ENCODE assay signal across 1 cellular context in the genomic region with DNA sequence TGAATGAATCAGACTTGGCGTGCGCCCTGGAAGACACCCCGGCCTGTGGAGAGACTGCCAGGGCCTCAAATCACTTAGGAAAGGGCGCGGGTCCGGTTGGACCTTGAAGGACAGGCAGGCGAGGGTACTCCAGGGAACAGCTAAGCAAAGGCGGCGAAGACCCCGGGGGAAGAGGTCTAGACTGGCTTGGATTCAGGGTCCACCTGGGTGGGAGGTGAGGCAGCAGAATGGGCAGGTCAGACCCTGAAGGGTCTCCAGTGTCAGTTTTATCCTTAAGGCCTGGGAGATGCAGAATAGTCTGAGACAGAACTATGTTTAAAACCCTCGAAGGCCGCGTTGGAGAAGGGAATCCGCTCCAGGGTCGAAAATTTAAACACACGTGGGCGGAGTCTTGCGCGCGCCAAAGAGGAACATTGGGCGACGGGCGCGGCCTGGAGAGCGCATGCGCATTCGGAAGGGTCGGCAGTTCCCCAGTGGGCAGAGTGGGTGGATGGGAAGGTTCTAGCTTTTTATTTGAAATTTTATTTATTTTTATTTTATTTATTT.
TF ChIP-seq lines count a peak whose summit lies in the region.

No MANE protein-coding gene starts in this region.

TF ChIP-seq in GM23338, 12 proteins besides CTCF, POLR2A, EP300 and RAD21:
- no peak for TF ChIP-seq ZNF462 (CRISPR knock-in tag; IDR thresholded peaks at IDR 0.05)
- no peak for TF ChIP-seq ZNF331 (CRISPR knock-in tag; IDR thresholded peaks at IDR 0.05; ENCODE audit: low read depth)
- TF ChIP-seq CREB1 (CRISPR knock-in tag; IDR thresholded peaks at IDR 0.05; ENCODE audit: low read depth) = no peak
- TF ChIP-seq ZNF114 (CRISPR knock-in tag; IDR thresholded peaks at IDR 0.05) = no peak
- TF ChIP-seq POLR2AphosphoS5 (IDR thresholded peaks at IDR 0.05; ENCODE audit: low read depth) = no peak
- TF ChIP-seq, protein P1, sequence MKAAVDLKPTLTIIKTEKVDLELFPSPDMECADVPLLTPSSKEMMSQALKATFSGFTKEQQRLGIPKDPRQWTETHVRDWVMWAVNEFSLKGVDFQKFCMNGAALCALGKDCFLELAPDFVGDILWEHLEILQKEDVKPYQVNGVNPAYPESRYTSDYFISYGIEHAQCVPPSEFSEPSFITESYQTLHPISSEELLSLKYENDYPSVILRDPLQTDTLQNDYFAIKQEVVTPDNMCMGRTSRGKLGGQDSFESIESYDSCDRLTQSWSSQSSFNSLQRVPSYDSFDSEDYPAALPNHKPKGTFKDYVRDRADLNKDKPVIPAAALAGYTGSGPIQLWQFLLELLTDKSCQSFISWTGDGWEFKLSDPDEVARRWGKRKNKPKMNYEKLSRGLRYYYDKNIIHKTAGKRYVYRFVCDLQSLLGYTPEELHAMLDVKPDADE (IDR thresholded peaks at IDR 0.05) = no peak
